In genomic region chr10:23095404-23095965, GRCh38 we compare ENCODE assay signal across 8 cellular contexts. TPM values are rescaled to one million over a fixed set of nuclear protein-coding genes. Genes with fewer than 3 reads are reported as not detected.
DNase-seq lines count a peak whose midpoint lies in the region; ATAC-seq and TF ChIP-seq lines count a peak whose summit lies in the region.

Gene MSRB2 (plus strand): TSS chr10:23095579. CDS start chr10:23095609, 30 bp downstream.

- H3K9me3 ChIP-seq in BLaER1: 0 out of 2 replicates have a peak, but pooled peaks cover 6% of the 10 kb centered on the region

- H3K4me1 Mint-ChIP-seq in activated CD8-positive, alpha-beta T cell treated with anti-CD3 and anti-CD28 coated beads, Interleukin-2, amount 10 ng/mL, durations not matched to agents 7 days and 5 days (ENCODE audit: low read depth): peaks cover 25% of the 10 kb centered on the region

- H4K20me1 ChIP-seq in BLaER1: no peaks in the 10 kb centered on the region

- TF ChIP-seq POLR2A in GM19193 (IDR thresholded peaks at IDR 0.05; ENCODE audit: extremely low read depth, insufficient read depth, insufficient read length): peak; percentile 77

- CTCF ChIA-PET in activated CD8-positive, alpha-beta T cell treated with anti-CD3 and anti-CD28 coated beads, Interleukin-2, amount 10 ng/mL, durations not matched to agents 7 days and 5 days (lab: Charles Lee): interaction anchor here (1.0 kb wide), 1 partner anchor 27 kb away, joined by 3 read pairs; no protein-coding TSS in a partner anchor

- H3K36me3 Mint-ChIP-seq in activated CD8-positive, alpha-beta T cell treated with anti-CD3 and anti-CD28 coated beads, Interleukin-2, amount 10 ng/mL, durations not matched to agents 7 days and 5 days (ENCODE audit: low read depth): peaks cover 4% of the 10 kb centered on the region

- peak within 1 kb of the TSS; percentile 82 for H3K27ac Mint-ChIP-seq in activated CD8-positive, alpha-beta T cell treated with anti-CD3 and anti-CD28 coated beads, Interleukin-2, amount 10 ng/mL, durations not matched to agents 7 days and 5 days

- peaks cover 10% of the 10 kb centered on the region for H3K27me3 Mint-ChIP-seq in activated CD8-positive, alpha-beta T cell treated with anti-CD3 and anti-CD28 coated beads, Interleukin-2, amount 10 ng/mL, durations not matched to agents 7 days and 5 days (ENCODE audit: low read depth)

- H3K4me3 Mint-ChIP-seq in activated CD8-positive, alpha-beta T cell treated with anti-CD3 and anti-CD28 coated beads, Interleukin-2, amount 10 ng/mL, durations not matched to agents 7 days and 5 days: peak within 1 kb of the TSS; percentile 88

- DNase-seq in NCI-H748 (lab: John Stamatoyannopoulos, UW; ENCODE audit: unreplicated experiment) (peak; percentile 89), lung microvascular endothelial cell (ENCODE audit: low read depth in 2 of 2) (peak; percentile 92 to 97)
- DNase-seq in activated CD8-positive, alpha-beta T cell treated with anti-CD3 and anti-CD28 coated beads, Interleukin-2, amount 10 ng/mL, durations not matched to agents 7 days and 5 days: peak; percentile 86
- peak; percentile 62 for DNase-seq in effector CD8-positive, alpha-beta T cell (lab: John Stamatoyannopoulos, UW)
- peak; percentile 44 to 71 (median 70) for DNase-seq in stimulated activated CD4-positive, alpha-beta T cell treated with anti-CD3 and anti-CD28 coated beads, TNF-alpha, amount 100 ng/mL, for 4 hours (ENCODE audit: low read depth in 3 of 3)

- H3K4me1 ChIP-seq in BLaER1: peaks cover 26% of the 10 kb centered on the region

- ATAC-seq in HG03432 (IDR thresholded peaks at IDR 0.05; ENCODE audit: unreplicated experiment): peak; percentile 90
- ATAC-seq in activated CD8-positive, alpha-beta T cell treated with anti-CD3 and anti-CD28 coated beads, Interleukin-2, amount 10 ng/mL, durations not matched to agents 7 days and 5 days: peak; percentile 85

- H3K27ac ChIP-seq in BLaER1: peak within 1 kb of the TSS; percentile 94

- H3K9ac ChIP-seq in BLaER1: peak within 1 kb of the TSS; percentile 93

- H3K36me3 ChIP-seq in BLaER1: no peaks in the 10 kb centered on the region

- POLR2A ChIA-PET in activated CD8-positive, alpha-beta T cell treated with anti-CD3 and anti-CD28 coated beads, Interleukin-2, amount 10 ng/mL, durations not matched to agents 7 days and 5 days (lab: Charles Lee): interaction anchor here (1.0 kb wide), 1 partner anchor 12 kb away, joined by 4 read pairs; no protein-coding TSS in a partner anchor

- H3K27me3 ChIP-seq in BLaER1: no peaks in the 10 kb centered on the region

- no peaks in the 10 kb centered on the region for H3K9me3 Mint-ChIP-seq in activated CD8-positive, alpha-beta T cell treated with anti-CD3 and anti-CD28 coated beads, Interleukin-2, amount 10 ng/mL, durations not matched to agents 7 days and 5 days (ENCODE audit: insufficient read depth)

- peak within 1 kb of the TSS; percentile 88 for H3K4me3 ChIP-seq in BLaER1

- H3K4me2 ChIP-seq in BLaER1: peak within 1 kb of the TSS; percentile 92

RNA-seq across cellular contexts. Expression of gene MSRB2, which starts in this region (rescaled TPM):
- 1 to 10 TPM; 7.8 to 9.7 TPM for total RNA-seq in activated CD8-positive, alpha-beta T cell treated with anti-CD3 and anti-CD28 coated beads, Interleukin-2, amount 10 ng/mL, durations not matched to agents 7 days and 5 days
- total RNA-seq in lung microvascular endothelial cell: 9.2 and 10.3 TPM in 2 replicates

Comparison
In these comparisons a context has a peak if more than half of its experiments do, and no peak if none do; other contexts are left out.
1. Peak in every context shown above with its lines: DNase-seq, ATAC-seq, H3K4me3 ChIP-seq and H3K27ac ChIP-seq.